Comparison of ENCODE assay signal across 1 cellular context in the genomic region with DNA sequence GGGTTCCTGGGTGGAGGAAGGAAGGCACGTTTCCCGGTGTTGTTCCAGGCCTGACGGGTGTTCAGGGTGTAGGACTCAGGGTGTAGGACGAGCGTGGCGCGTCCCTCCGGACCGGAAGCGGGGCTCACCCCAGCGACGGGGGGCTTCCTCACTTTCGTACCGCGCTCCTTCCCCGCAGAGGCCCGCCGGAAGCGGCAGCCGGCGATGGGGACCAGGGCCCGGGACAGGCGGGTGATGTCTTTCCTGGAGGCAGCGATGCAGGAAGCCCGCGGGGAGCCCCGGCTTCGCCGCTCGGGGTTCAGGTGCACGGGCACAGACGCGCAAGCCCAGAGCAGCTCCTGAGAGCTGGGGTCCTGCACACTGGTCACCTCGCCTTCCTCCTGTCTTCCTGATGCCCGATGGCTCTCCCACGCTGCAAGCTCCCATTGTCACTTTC.
TF ChIP-seq lines count a peak whose summit lies in the region.

No MANE protein-coding gene starts in this region.

TF ChIP-seq in HepG2, 621 proteins besides CTCF, POLR2A, EP300 and RAD21:
- TF ChIP-seq, protein P1, sequence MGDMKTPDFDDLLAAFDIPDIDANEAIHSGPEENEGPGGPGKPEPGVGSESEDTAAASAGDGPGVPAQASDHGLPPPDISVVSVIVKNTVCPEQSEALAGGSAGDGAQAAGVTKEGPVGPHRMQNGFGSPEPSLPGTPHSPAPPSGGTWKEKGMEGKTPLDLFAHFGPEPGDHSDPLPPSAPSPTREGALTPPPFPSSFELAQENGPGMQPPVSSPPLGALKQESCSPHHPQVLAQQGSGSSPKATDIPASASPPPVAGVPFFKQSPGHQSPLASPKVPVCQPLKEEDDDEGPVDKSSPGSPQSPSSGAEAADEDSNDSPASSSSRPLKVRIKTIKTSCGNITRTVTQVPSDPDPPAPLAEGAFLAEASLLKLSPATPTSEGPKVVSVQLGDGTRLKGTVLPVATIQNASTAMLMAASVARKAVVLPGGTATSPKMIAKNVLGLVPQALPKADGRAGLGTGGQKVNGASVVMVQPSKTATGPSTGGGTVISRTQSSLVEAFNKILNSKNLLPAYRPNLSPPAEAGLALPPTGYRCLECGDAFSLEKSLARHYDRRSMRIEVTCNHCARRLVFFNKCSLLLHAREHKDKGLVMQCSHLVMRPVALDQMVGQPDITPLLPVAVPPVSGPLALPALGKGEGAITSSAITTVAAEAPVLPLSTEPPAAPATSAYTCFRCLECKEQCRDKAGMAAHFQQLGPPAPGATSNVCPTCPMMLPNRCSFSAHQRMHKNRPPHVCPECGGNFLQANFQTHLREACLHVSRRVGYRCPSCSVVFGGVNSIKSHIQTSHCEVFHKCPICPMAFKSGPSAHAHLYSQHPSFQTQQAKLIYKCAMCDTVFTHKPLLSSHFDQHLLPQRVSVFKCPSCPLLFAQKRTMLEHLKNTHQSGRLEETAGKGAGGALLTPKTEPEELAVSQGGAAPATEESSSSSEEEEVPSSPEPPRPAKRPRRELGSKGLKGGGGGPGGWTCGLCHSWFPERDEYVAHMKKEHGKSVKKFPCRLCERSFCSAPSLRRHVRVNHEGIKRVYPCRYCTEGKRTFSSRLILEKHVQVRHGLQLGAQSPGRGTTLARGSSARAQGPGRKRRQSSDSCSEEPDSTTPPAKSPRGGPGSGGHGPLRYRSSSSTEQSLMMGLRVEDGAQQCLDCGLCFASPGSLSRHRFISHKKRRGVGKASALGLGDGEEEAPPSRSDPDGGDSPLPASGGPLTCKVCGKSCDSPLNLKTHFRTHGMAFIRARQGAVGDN (CRISPR knock-in tag; IDR thresholded peaks at IDR 0.05) = peak; percentile 31; the same call in 1 of the 2 replicates
- TF ChIP-seq GABPB1 (CRISPR knock-in tag; IDR thresholded peaks at IDR 0.05) (peak; percentile 55; the same call in 1 of the 2 replicates), ZNF335 (CRISPR knock-in tag; IDR thresholded peaks at IDR 0.05) (no peak)
